Comparison of ENCODE assay signal across 15 cellular contexts in the genomic region with DNA sequence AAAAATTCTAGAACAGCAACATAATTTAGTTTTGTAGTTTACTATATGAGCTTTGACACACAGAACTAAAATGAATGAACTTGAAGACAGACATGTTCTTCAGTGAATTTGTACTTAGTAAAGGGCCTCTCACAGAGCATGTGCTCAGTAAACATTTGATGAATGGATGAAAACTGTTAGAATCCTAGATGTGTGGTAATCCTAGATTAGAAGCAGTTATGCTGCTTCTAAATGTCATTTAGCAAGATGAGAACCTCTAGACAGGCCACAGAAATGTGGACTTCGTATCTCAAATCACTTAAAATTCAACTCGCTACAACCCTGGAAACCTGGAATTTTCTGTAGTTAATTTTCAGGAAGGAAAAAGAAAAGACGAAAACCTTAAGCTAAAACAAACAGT. TPM values are rescaled to one million over a fixed set of nuclear protein-coding genes. Genes with fewer than 3 reads are reported as not detected.
DNase-seq lines count a peak whose midpoint lies in the region; ATAC-seq and TF ChIP-seq lines count a peak whose summit lies in the region.
"Had no signal": no experiment of that assay in that cellular context is flagged by ENCODE, and none has a peak within 500 bp of the region (broad histone marks: within the 10 kb centered on the region; RNA-seq: fewer than 3 reads in every experiment).

No MANE protein-coding gene starts in this region.

- no peaks in the 10 kb centered on the region for H3K9me2 ChIP-seq in Loucy (replicated peaks; ENCODE audit: low read depth, low read length)

- peaks cover 96% of the 10 kb centered on the region for H3K79me2 ChIP-seq in Loucy (ENCODE audit: insufficient read depth, low read length)

- TF ChIP-seq CTCF in Loucy (conservative IDR thresholded peaks at IDR 0.05; ENCODE audit: low read length) (no peak), lower lobe of right lung (IDR thresholded peaks at IDR 0.05) (no peak), stomach (IDR thresholded peaks at IDR 0.05) (no peak)

- intact Hi-C loops in lower lobe of right lung (cut with DNase I) (no loop called here), stomach (cut with DNase I; ENCODE audit: low total_unique reads) (no loop called here)

- peak; percentile 72 for DNase-seq in amniotic epithelial cell (ENCODE audit: low read depth)
- DNase-seq in lower lobe of right lung, result no peak
- DNase-seq in stomach, result no peak
- DNase-seq in SJCRH30, result no peak
- DNase-seq: activated CD4-positive, alpha-beta memory T cell treated with anti-CD3 and anti-CD28 coated beads for 36 hours; AML-193; DMS153; foreskin keratinocyte; NCI-H69; nephron progenitor cell had no signal

- ATAC-seq in lower lobe of right lung (peak in 1 of 2 donors; percentile 18), HG03439 (IDR thresholded peaks at IDR 0.05; ENCODE audit: unreplicated experiment) (no peak), GM19452 (IDR thresholded peaks at IDR 0.05; ENCODE audit: unreplicated experiment) (no peak)
- ATAC-seq: foreskin keratinocyte, HCT116 had no signal

- H3K4me3 ChIP-seq in Loucy (ENCODE audit: low read length, poor library complexity, severe bottlenecking), result no peak overlapping the region
- no peak overlapping the region for H3K4me3 ChIP-seq in lower lobe of right lung
- H3K4me3 ChIP-seq in stomach, result no peak overlapping the region
- no peak overlapping the region for H3K4me3 ChIP-seq in SJCRH30
- H3K4me3 ChIP-seq: adrenal gland had no signal

- no peaks in the 10 kb centered on the region for H3F3A ChIP-seq in Loucy (ENCODE audit: low read depth)

- 25 to 48% (median 38%) methylated on average over 3 of the region's 3 CpGs for WGBS in stomach, 5 donors

- H3K27ac ChIP-seq in lower lobe of right lung (peak overlapping the region; percentile 3), stomach (peak overlapping the region in 3 of 5 donors; percentile 22 to 100 (median 46)), SJCRH30 (no peak overlapping the region)
- H3K27ac ChIP-seq: foreskin keratinocyte had no signal

- H3K27me3 ChIP-seq in Loucy (ENCODE audit: insufficient read depth, low read length, poor library complexity, severe bottlenecking), result no peaks in the 10 kb centered on the region
- H3K27me3 ChIP-seq in lower lobe of right lung (ENCODE audit: low read depth), result no peaks in the 10 kb centered on the region
- H3K27me3 ChIP-seq in stomach, result no peaks in the 10 kb centered on the region
- no peaks in the 10 kb centered on the region for H3K27me3 ChIP-seq in SJCRH30
- H3K27me3 ChIP-seq: adrenal gland, foreskin keratinocyte had no signal

- H3K9me3 ChIP-seq in Loucy (ENCODE audit: insufficient read depth, low read depth, low read length) (no peaks in the 10 kb centered on the region), lower lobe of right lung (no peaks in the 10 kb centered on the region), stomach (no peaks in the 10 kb centered on the region), SJCRH30 (replicated peaks) (no peaks in the 10 kb centered on the region)
- H3K9me3 ChIP-seq: adrenal gland had no signal

- peaks cover 42% of the 10 kb centered on the region for H3K4me1 ChIP-seq in Loucy (ENCODE audit: insufficient read depth, low read length, poor library complexity, severe bottlenecking)
- H3K4me1 ChIP-seq in lower lobe of right lung, result peaks cover 55% of the 10 kb centered on the region
- H3K4me1 ChIP-seq in stomach, result peaks cover 34 to 86% (median 61%) of the 10 kb centered on the region in 4 donors
- no peaks in the 10 kb centered on the region for H3K4me1 ChIP-seq in SJCRH30

- H3K4me2 ChIP-seq in Loucy (ENCODE audit: low read depth, low read length, poor library complexity, severe bottlenecking), result peak overlapping the region; percentile 25

- H4K20me1 ChIP-seq in Loucy (ENCODE audit: insufficient read depth, low read length, poor library complexity, severe bottlenecking), result peaks cover 72% of the 10 kb centered on the region

- TF ChIP-seq POLR2A in stomach (IDR thresholded peaks at IDR 0.05), result no peak

- no peak overlapping the region for H3K9ac ChIP-seq in Loucy (ENCODE audit: low read depth, low read length, poor library complexity, severe bottlenecking)

- peaks cover 20% of the 10 kb centered on the region; the same call in 1 of the 2 replicates for H3K36me3 ChIP-seq in Loucy (ENCODE audit: insufficient read depth, low read length)
- H3K36me3 ChIP-seq in lower lobe of right lung, result peaks cover 51% of the 10 kb centered on the region
- H3K36me3 ChIP-seq in stomach, result peaks cover 5 to 48% (median 38%) of the 10 kb centered on the region in 4 donors
- peaks cover 52% of the 10 kb centered on the region for H3K36me3 ChIP-seq in SJCRH30

- no peak overlapping the region for H2AFZ ChIP-seq in Loucy (ENCODE audit: low read length)

- TF ChIP-seq EP300 in stomach (IDR thresholded peaks at IDR 0.05), result no peak

RNA-seq across cellular contexts. Expression of a gene that starts 8.5 kb away (rescaled TPM):
- total RNA-seq in lower lobe of right lung (99.0 TPM), stomach (100 to 1,000 TPM in 2 of 5 donors, 10 to 100 TPM in 3; 47.8 to 171 (median 94.3) TPM)
- 10 to 100 TPM; 38.3 to 95.6 (median 50.4) TPM for polyA plus RNA-seq in stomach
- total RNA-seq in SJCRH30 (2014; rRNA removed; shearing (Covaris generic)), result 70.4 and 74.6 TPM in 2 replicates
